Comparison of ENCODE assay signal across 17 cellular contexts in the genomic region with DNA sequence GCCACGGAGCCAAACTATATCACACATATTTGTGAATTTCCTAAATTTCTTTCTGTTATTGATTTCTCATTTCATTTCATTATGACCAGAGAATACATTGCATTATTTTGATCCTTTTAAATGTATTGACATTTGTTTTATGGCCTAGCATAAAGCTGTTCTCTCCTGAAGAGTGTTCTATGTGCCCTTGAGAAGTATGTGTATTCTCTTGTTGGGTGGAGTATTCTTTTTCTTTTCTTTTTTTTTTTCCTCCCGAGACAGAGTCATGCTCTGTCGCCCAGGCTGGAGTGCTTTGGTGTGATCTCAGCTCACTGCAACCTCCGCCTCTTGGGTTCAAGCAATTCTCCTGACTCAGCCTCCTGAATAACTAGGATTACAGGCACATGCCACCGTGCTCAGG.
"Had no signal": no experiment of that assay in that cellular context is flagged by ENCODE, and none has a peak within 500 bp of the region (broad histone marks: within the 10 kb centered on the region; RNA-seq: fewer than 3 reads in every experiment).

No MANE protein-coding gene starts in this region.

- H3K27ac ChIP-seq: coronary artery, heart left ventricle, neutrophil, psoas muscle, skin epidermis, thoracic aorta had no signal

- H3K9me3 Mint-ChIP-seq: naive thymus-derived CD8-positive, alpha-beta T cell; stimulated activated naive B cell treated with anti-CD40 and anti-IgM and Interleukin-4, amounts not matched to agents 10 μg/mL and 1 μg/mL and 100 μg/mL, for 72 hours; stimulated activated naive CD8-positive, alpha-beta T cell treated with anti-CD3 and anti-CD28 coated beads, Interleukin-15, amount 100 ng/mL, for 72 hours had no signal

- H3K4me3 Mint-ChIP-seq: stimulated activated naive B cell treated with anti-CD40 and anti-IgM and Interleukin-4, amounts not matched to agents 10 μg/mL and 1 μg/mL and 100 μg/mL, for 72 hours; stimulated activated naive CD8-positive, alpha-beta T cell treated with anti-CD3 and anti-CD28 coated beads, Interleukin-15, amount 100 ng/mL, for 72 hours had no signal

- H3K9me3 ChIP-seq: heart left ventricle, neutrophil, psoas muscle, thoracic aorta had no signal

- H3K27ac Mint-ChIP-seq: stimulated activated naive B cell treated with anti-CD40 and anti-IgM and Interleukin-4, amounts not matched to agents 10 μg/mL and 1 μg/mL and 100 μg/mL, for 72 hours; stimulated activated naive CD8-positive, alpha-beta T cell treated with anti-CD3 and anti-CD28 coated beads, Interleukin-15, amount 100 ng/mL, for 72 hours had no signal

- H3K36me3 ChIP-seq: neutrophil had no signal

- H3K27me3 Mint-ChIP-seq: naive thymus-derived CD8-positive, alpha-beta T cell; stimulated activated naive B cell treated with anti-CD40 and anti-IgM and Interleukin-4, amounts not matched to agents 10 μg/mL and 1 μg/mL and 100 μg/mL, for 72 hours; stimulated activated naive CD8-positive, alpha-beta T cell treated with anti-CD3 and anti-CD28 coated beads, Interleukin-15, amount 100 ng/mL, for 72 hours had no signal

- H3K27me3 ChIP-seq: heart left ventricle, neutrophil had no signal

- DNase-seq: effector CD4-positive, alpha-beta T cell; heart left ventricle; hippocampal formation; mammary epithelial cell; naive thymus-derived CD8-positive, alpha-beta T cell; psoas muscle; stimulated activated CD4-positive, alpha-beta T cell treated with anti-CD3 and anti-CD28 coated beads, Interleukin-2, amount 100 ng/mL, for 24 hours; stimulated activated CD4-positive, alpha-beta T cell treated with anti-CD3 and anti-CD28 coated beads, Interleukin-4, amount 100 ng/mL, for 4 hours; stimulated activated naive B cell treated with anti-CD40 and anti-IgM and Interleukin-4, amounts not matched to agents 10 μg/mL and 1 μg/mL and 100 μg/mL, for 72 hours; stimulated activated naive CD8-positive, alpha-beta T cell treated with anti-CD3 and anti-CD28 coated beads, Interleukin-15, amount 100 ng/mL, for 72 hours had no signal

- ATAC-seq: esophagus mucosa; heart left ventricle; left lobe of liver; naive thymus-derived CD8-positive, alpha-beta T cell; psoas muscle; sciatic nerve; stimulated activated naive B cell treated with anti-CD40 and anti-IgM and Interleukin-4, amounts not matched to agents 10 μg/mL and 1 μg/mL and 100 μg/mL, for 72 hours; stimulated activated naive CD8-positive, alpha-beta T cell treated with anti-CD3 and anti-CD28 coated beads, Interleukin-15, amount 100 ng/mL, for 72 hours had no signal

- H3K4me3 ChIP-seq: coronary artery, heart left ventricle, psoas muscle, skin epidermis, thoracic aorta had no signal
